ENCODE assay signal across 19 cellular contexts in the genomic region with DNA sequence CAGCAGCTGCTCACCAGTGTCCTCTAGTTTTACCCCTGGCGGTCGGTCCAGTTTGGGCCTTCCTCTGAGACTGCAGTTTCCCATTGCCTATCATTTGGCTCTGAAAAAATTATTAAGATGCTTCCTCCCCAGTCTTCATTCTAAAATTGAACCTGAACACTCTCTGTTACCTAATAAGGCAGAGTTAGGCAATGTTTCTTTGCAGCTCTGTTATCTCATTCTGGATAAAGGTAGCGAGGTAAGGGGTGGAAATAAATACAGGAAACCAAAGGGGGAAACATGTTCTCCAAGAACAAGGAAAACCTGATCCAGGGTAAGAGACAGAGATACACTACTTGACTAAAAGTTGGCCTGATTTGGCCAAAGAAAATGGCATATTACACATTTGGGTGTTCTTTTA.
A peak's percentile ranks its signal among the peaks of the same experiment; 100 is the strongest.
DNase-seq lines count a peak whose midpoint lies in the region; ATAC-seq, FAIRE-seq and TF ChIP-seq lines count a peak whose summit lies in the region.
"Had no signal": no experiment of that assay in that cellular context is flagged by ENCODE, and none has a peak within 500 bp of the region (broad histone marks: within the 10 kb centered on the region; RNA-seq: fewer than 3 reads in every experiment).

No MANE protein-coding gene starts in this region.

- H3K4me1 Mint-ChIP-seq in endothelial cell (ENCODE audit: unreplicated experiment): peaks cover 17% of the 10 kb centered on the region
- no peaks in the 10 kb centered on the region for H3K4me1 Mint-ChIP-seq in stimulated activated naive B cell treated with anti-CD40 and anti-IgM and Interleukin-4, amounts not matched to agents 10 μg/mL and 1 μg/mL and 100 μg/mL, for 72 hours
- H3K4me1 Mint-ChIP-seq: B cell; CD8-positive, alpha-beta memory T cell had no signal

- H3K36me3 Mint-ChIP-seq in endothelial cell (ENCODE audit: low read depth, unreplicated experiment): no peaks in the 10 kb centered on the region
- peaks cover 12 to 13% of the 10 kb centered on the region in 2 donors for H3K36me3 Mint-ChIP-seq in stimulated activated naive B cell treated with anti-CD40 and anti-IgM and Interleukin-4, amounts not matched to agents 10 μg/mL and 1 μg/mL and 100 μg/mL, for 72 hours

- intact Hi-C loops in heart right ventricle (cut with DNase I): no loop called here
- intact Hi-C loops in right lobe of liver (cut with DNase I): no loop called here
- intact Hi-C loops in pancreas (cut with DNase I): no loop called here

- ATAC-seq in heart right ventricle (no peak), right lobe of liver (peak; percentile 70 to 83 (median 79)), pancreas (no peak)
- no peak for ATAC-seq in stimulated activated naive B cell treated with anti-CD40 and anti-IgM and Interleukin-4, amounts not matched to agents 10 μg/mL and 1 μg/mL and 100 μg/mL, for 72 hours (replicated peaks)
- ATAC-seq: GM12878 had no signal

- TF ChIP-seq CTCF in cardiac muscle cell (IDR thresholded peaks at IDR 0.05; ENCODE audit: low read depth, low read length) (no peak), heart right ventricle (IDR thresholded peaks at IDR 0.05) (no peak), endothelial cell (IDR thresholded peaks at IDR 0.05; ENCODE audit: unreplicated experiment) (no peak), right lobe of liver (IDR thresholded peaks at IDR 0.05) (no peak), pancreas (IDR thresholded peaks at IDR 0.05) (no peak), suprapubic skin (IDR thresholded peaks at IDR 0.05) (no peak)

- TF ChIP-seq POLR2A in right lobe of liver (IDR thresholded peaks at IDR 0.05) (no peak), suprapubic skin (IDR thresholded peaks at IDR 0.05) (no peak)

- peak overlapping the region; percentile 84 for H3K27ac Mint-ChIP-seq in endothelial cell (ENCODE audit: unreplicated experiment)
- H3K27ac Mint-ChIP-seq in stimulated activated naive B cell treated with anti-CD40 and anti-IgM and Interleukin-4, amounts not matched to agents 10 μg/mL and 1 μg/mL and 100 μg/mL, for 72 hours: peak overlapping the region; percentile 56
- H3K27ac Mint-ChIP-seq: B cell; CD4-positive, CD25-positive, alpha-beta regulatory T cell; CD8-positive, alpha-beta memory T cell had no signal

- no peaks in the 10 kb centered on the region for H3K9me3 Mint-ChIP-seq in endothelial cell (ENCODE audit: unreplicated experiment)
- H3K9me3 Mint-ChIP-seq in stimulated activated naive B cell treated with anti-CD40 and anti-IgM and Interleukin-4, amounts not matched to agents 10 μg/mL and 1 μg/mL and 100 μg/mL, for 72 hours: no peaks in the 10 kb centered on the region
- H3K9me3 Mint-ChIP-seq: CD8-positive, alpha-beta memory T cell had no signal

- H3K36me3 ChIP-seq in cardiac muscle cell (no peaks in the 10 kb centered on the region), heart right ventricle (peaks cover 0 to 8% (median 0%) of the 10 kb centered on the region in 9 donors), right lobe of liver (no peaks in the 10 kb centered on the region), pancreas (peaks cover 0 to 6% (median 0%) of the 10 kb centered on the region in 3 donors), suprapubic skin (peaks cover 10% of the 10 kb centered on the region)

- no peak for FAIRE-seq in pancreas (lab: Jason Lieb, UNC)
- FAIRE-seq: GM12878 had no signal

- H3K27me3 ChIP-seq in cardiac muscle cell: no peaks in the 10 kb centered on the region
- no peaks in the 10 kb centered on the region for H3K27me3 ChIP-seq in heart right ventricle
- H3K27me3 ChIP-seq in right lobe of liver: no peaks in the 10 kb centered on the region
- H3K27me3 ChIP-seq in pancreas: no peaks in the 10 kb centered on the region
- H3K27me3 ChIP-seq in suprapubic skin: no peaks in the 10 kb centered on the region
- H3K27me3 ChIP-seq: BLaER1 treated with 17β-estradiol and CSF1 and Interleukin-3, amounts not matched to agents 10 nM and 100 nM had no signal

- H3K4me1 ChIP-seq in cardiac muscle cell (ENCODE audit: low read depth): no peaks in the 10 kb centered on the region
- H3K4me1 ChIP-seq in heart right ventricle: peaks cover 0 to 14% (median 4%) of the 10 kb centered on the region in 9 donors
- H3K4me1 ChIP-seq in right lobe of liver: peaks cover 0 to 25% (median 12%) of the 10 kb centered on the region in 4 donors
- H3K4me1 ChIP-seq in pancreas: no peaks in the 10 kb centered on the region
- H3K4me1 ChIP-seq in suprapubic skin: no peaks in the 10 kb centered on the region

- H3K27me3 Mint-ChIP-seq in endothelial cell (ENCODE audit: unreplicated experiment): peaks cover 6% of the 10 kb centered on the region
- H3K27me3 Mint-ChIP-seq in stimulated activated naive B cell treated with anti-CD40 and anti-IgM and Interleukin-4, amounts not matched to agents 10 μg/mL and 1 μg/mL and 100 μg/mL, for 72 hours: no peaks in the 10 kb centered on the region
- H3K27me3 Mint-ChIP-seq: B cell; CD4-positive, CD25-positive, alpha-beta regulatory T cell; CD8-positive, alpha-beta memory T cell had no signal

- DNase-seq in cardiac muscle cell (ENCODE audit: low read depth in 1 of 2, low spot score in 1 of 2) (no peak), heart right ventricle (no peak), endothelial cell (ENCODE audit: low spot score) (no peak), right lobe of liver (no peak), pancreas (no peak), NCI-H1930 (lab: John Stamatoyannopoulos, UW) (no peak), suprapubic skin (ENCODE audit: low spot score in 2 of 2) (no peak)
- DNase-seq in stimulated activated naive B cell treated with anti-CD40 and anti-IgM and Interleukin-4, amounts not matched to agents 10 μg/mL and 1 μg/mL and 100 μg/mL, for 72 hours: no peak
- DNase-seq: 8988T; CD4-positive, CD25-positive, alpha-beta regulatory T cell; CD8-positive, alpha-beta memory T cell; DMS153; DND-41; EL; GOT3; H7 had no signal

- H3K9me3 ChIP-seq in cardiac muscle cell (ENCODE audit: low read depth) (no peaks in the 10 kb centered on the region), heart right ventricle (no peaks in the 10 kb centered on the region), right lobe of liver (no peaks in the 10 kb centered on the region), pancreas (no peaks in the 10 kb centered on the region), suprapubic skin (no peaks in the 10 kb centered on the region)
- H3K9me3 ChIP-seq: BLaER1 treated with 17β-estradiol and CSF1 and Interleukin-3, amounts not matched to agents 10 nM and 100 nM had no signal

- TF ChIP-seq EP300 in suprapubic skin (IDR thresholded peaks at IDR 0.05): no peak

- H3K4me3 Mint-ChIP-seq in endothelial cell (ENCODE audit: unreplicated experiment): no peak overlapping the region
- no peak overlapping the region for H3K4me3 Mint-ChIP-seq in stimulated activated naive B cell treated with anti-CD40 and anti-IgM and Interleukin-4, amounts not matched to agents 10 μg/mL and 1 μg/mL and 100 μg/mL, for 72 hours
- H3K4me3 Mint-ChIP-seq: B cell; CD4-positive, CD25-positive, alpha-beta regulatory T cell; CD8-positive, alpha-beta memory T cell had no signal

- H3K27ac ChIP-seq in cardiac muscle cell (peak overlapping the region; percentile 39), heart right ventricle (no peak overlapping the region), right lobe of liver (peak overlapping the region in 2 of 3 donors; percentile 45 to 67), pancreas (no peak overlapping the region), suprapubic skin (no peak overlapping the region)
- H3K27ac ChIP-seq: BLaER1 treated with 17β-estradiol and CSF1 and Interleukin-3, amounts not matched to agents 10 nM and 100 nM had no signal

- 74 to 76% methylated on average over 3 of the region's 3 CpGs for WGBS in heart right ventricle, 2 donors
- 52% methylated on average over 3 of the region's 3 CpGs for WGBS in right lobe of liver (ENCODE audit: insufficient coverage, low coverage, low lambda C conversion rate, missing lambda C conversion rate)
- WGBS in pancreas, 2 donors: 88 to 90% methylated on average over 3 of the region's 3 CpGs
- 96% methylated on average over 3 of the region's 3 CpGs for WGBS in suprapubic skin

- H3K4me3 ChIP-seq in cardiac muscle cell: no peak overlapping the region
- H3K4me3 ChIP-seq in heart right ventricle: no peak overlapping the region
- no peak overlapping the region for H3K4me3 ChIP-seq in right lobe of liver
- H3K4me3 ChIP-seq in pancreas: no peak overlapping the region
- no peak overlapping the region for H3K4me3 ChIP-seq in suprapubic skin
- H3K4me3 ChIP-seq: BLaER1 treated with 17β-estradiol and CSF1 and Interleukin-3, amounts not matched to agents 10 nM and 100 nM; GM12878 had no signal

Comparison
In these comparisons a context has a peak if more than half of its experiments do, and no peak if none do; other contexts are left out.
1. H3K27ac ChIP-seq: peak in cardiac muscle cell (single experiment) and right lobe of liver (2 of 3); none in heart right ventricle (0 of 10), pancreas (0 of 4) and suprapubic skin (single experiment).
2. ATAC-seq: peak in right lobe of liver (4 of 4); none in heart right ventricle (0 of 8), stimulated activated naive B cell treated with anti-CD40 and anti-IgM and Interleukin-4, amounts not matched to agents 10 μg/mL and 1 μg/mL and 100 μg/mL, for 72 hours (0 of 2) and pancreas (0 of 4).